Comparison of ENCODE assay signal across 7 cellular contexts in the genomic region with DNA sequence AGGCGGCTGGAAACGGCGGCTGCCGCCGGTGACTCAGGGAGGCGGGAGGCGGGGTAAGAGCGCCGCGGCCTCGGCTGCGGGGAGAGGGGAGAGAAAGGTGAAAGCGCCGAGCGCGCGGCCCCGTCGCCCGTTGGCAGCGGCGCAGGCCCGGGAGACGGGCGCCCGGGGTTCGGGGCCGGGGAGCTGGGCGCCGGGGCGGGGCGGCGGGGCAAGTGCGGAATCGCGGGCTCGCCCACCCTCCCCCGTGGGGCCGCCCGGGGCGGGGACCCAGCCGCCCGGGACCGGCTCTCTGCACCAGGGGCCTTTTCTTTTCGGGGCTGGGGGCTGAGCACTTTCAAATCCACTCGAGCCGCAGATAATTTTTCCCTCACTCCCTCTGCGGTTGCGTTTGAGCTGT. TPM values are rescaled to one million over a fixed set of nuclear protein-coding genes. Genes with fewer than 3 reads are reported as not detected.
DNase-seq lines count a peak whose midpoint lies in the region; ATAC-seq and TF ChIP-seq lines count a peak whose summit lies in the region.

No MANE protein-coding gene starts in this region.

- peaks cover 53 to 56% of the 10 kb centered on the region in 2 donors for H3K4me1 Mint-ChIP-seq in natural killer cell

- H3K27me3 ChIP-seq in HL-60 (ENCODE audit: insufficient read depth, poor library complexity, severe bottlenecking) = no peaks in the 10 kb centered on the region

- H3K9me3 Mint-ChIP-seq in natural killer cell = peaks cover 6 to 11% of the 10 kb centered on the region in 2 donors

- H3K4me3 Mint-ChIP-seq in natural killer cell = peak overlapping the region; percentile 95

- ATAC-seq in natural killer cell (no peak), GM18861 (IDR thresholded peaks at IDR 0.05; ENCODE audit: unreplicated experiment) (no peak)

- intact Hi-C loops in natural killer cell (cut with micrococcal nuclease) = loop anchor here (2.0 kb wide), 2 partner anchors 181 to 1613 kb away; partner anchors contain the start of genes KRCC1 and RNF103

- TF ChIP-seq CTCF in HL-60 (IDR thresholded peaks at IDR 0.05; ENCODE audit: insufficient read depth, low read length) (no peak), natural killer cell (IDR thresholded peaks at IDR 0.05) (no peak)

- peaks cover 13 to 18% of the 10 kb centered on the region in 2 donors for H3K27me3 Mint-ChIP-seq in natural killer cell (ENCODE audit: low read depth in 2 of 2)

- H3K36me3 Mint-ChIP-seq in natural killer cell = peaks cover 25% of the 10 kb centered on the region

- peak; percentile 87 for TF ChIP-seq POLR2A in GM19193 (IDR thresholded peaks at IDR 0.05; ENCODE audit: extremely low read depth, insufficient read depth, insufficient read length)

- H3K27ac Mint-ChIP-seq in natural killer cell = peak overlapping the region; percentile 97

- H3K27ac ChIP-seq in HL-60 (replicated peaks) = peak overlapping the region; percentile 98
- H3K27ac ChIP-seq in caudate nucleus (ENCODE audit: low read depth, low read length) = peak overlapping the region; percentile 61

- peak overlapping the region; percentile 58 for H3K4me3 ChIP-seq in HL-60 (replicated peaks; ENCODE audit: insufficient read depth, low read length)

- DNase-seq in HL-60 (ENCODE audit: low read depth in 1 of 2, low spot score in 1 of 2) (no peak), caudate nucleus (lab: John Stamatoyannopoulos, UW) (peak in 1 of 61 donors; percentile 61), natural killer cell (no peak), SKM-1 treated with dmso at 0.1 percent for 144 hours (lab: John Stamatoyannopoulos, UW; ENCODE audit: unreplicated experiment) (no peak), NCI-H82 treated with DMSO at 0.1 percent for 48 hours (lab: John Stamatoyannopoulos, UW; ENCODE audit: unreplicated experiment) (no peak)

RNA-seq across cellular contexts. Expression of gene KDM3A, which starts 0.2 kb away (rescaled TPM):
- 100 to 1,000 TPM; 172 to 195 (median 188) TPM for total RNA-seq in natural killer cell
